In genomic region chr20:60586417-60587105, GRCh38 we compare ENCODE assay signal across 25 cellular contexts.
DNase-seq lines count a peak whose midpoint lies in the region; ATAC-seq and TF ChIP-seq lines count a peak whose summit lies in the region.
"Had no signal": no experiment of that assay in that cellular context is flagged by ENCODE, and none has a peak within 500 bp of the region (broad histone marks: within the 10 kb centered on the region; RNA-seq: fewer than 3 reads in every experiment).

No MANE protein-coding gene starts in this region.

- H3K4me1 ChIP-seq in right atrium auricular region (no peaks in the 10 kb centered on the region), left lung (no peaks in the 10 kb centered on the region), PC-9 (replicated peaks; ENCODE audit: insufficient read depth) (no peaks in the 10 kb centered on the region)
- H3K4me1 ChIP-seq: ascending aorta, transverse colon had no signal

- no peaks in the 10 kb centered on the region for H3K27me3 Mint-ChIP-seq in Calu3 (ENCODE audit: unreplicated experiment)
- H3K27me3 Mint-ChIP-seq: activated naive CD4-positive, alpha-beta T cell treated with anti-CD3 and anti-CD28 coated beads, Interleukin-2, amount 50 U/mL, for 24 hours; B cell had no signal

- no peaks in the 10 kb centered on the region for H3K27me3 ChIP-seq in right atrium auricular region
- H3K27me3 ChIP-seq in left lung, result no peaks in the 10 kb centered on the region
- peaks cover 11% of the 10 kb centered on the region; the same call in 1 of the 2 replicates for H3K27me3 ChIP-seq in PC-9 (ENCODE audit: insufficient read depth, low read depth)
- H3K27me3 ChIP-seq: ascending aorta, transverse colon had no signal

- no peaks in the 10 kb centered on the region for H3F3A ChIP-seq in PC-9 (ENCODE audit: insufficient read depth, low read depth)

- POLR2A ChIA-PET in PC-9 (lab: Charles Lee; ENCODE audit: unreplicated experiment), result no interaction called here

- CTCF ChIA-PET in Calu3 (lab: Charles Lee), result no interaction called here
- CTCF ChIA-PET in PC-9 (lab: Charles Lee), result no interaction called here

- DNase-seq in Right ventricle myocardium inferior (ENCODE audit: missing footprints) (no peak), right atrium auricular region (ENCODE audit: low spot score) (no peak), NCI-H82 treated with DMSO at 0.1 percent for 48 hours (lab: John Stamatoyannopoulos, UW; ENCODE audit: unreplicated experiment) (peak; percentile 41), left cardiac atrium (peak; percentile 44), Calu3 (no peak), left lung (no peak), PC-9 (no peak)
- DNase-seq: activated CD4-positive, alpha-beta T cell treated with anti-CD3 and anti-CD28 coated beads, Interleukin-2, amount 50 U/mL, for 1 hour; cerebellar nuclear complex; DMS79 treated with DMSO at 0.1 percent for 48 hours; foreskin melanocyte; GM23248; kidney glomerular epithelial cell; mesenchymal stem cell; naive thymus-derived CD4-positive, alpha-beta T cell; NCI-H2171; stimulated activated naive CD8-positive, alpha-beta T cell treated with anti-CD3 and anti-CD28 coated beads, Interleukin-15, amount 100 ng/mL, for 72 hours; transverse colon had no signal

- H3K27ac ChIP-seq in right atrium auricular region, result no peak overlapping the region
- H3K27ac ChIP-seq in left lung, result no peak overlapping the region
- H3K27ac ChIP-seq in PC-9, result no peak overlapping the region
- H3K27ac ChIP-seq: ascending aorta, GM23248, SK-N-MC, transverse colon, VCaP had no signal

- H3K36me3 Mint-ChIP-seq in Calu3 (ENCODE audit: insufficient read depth, unreplicated experiment), result no peaks in the 10 kb centered on the region
- H3K36me3 Mint-ChIP-seq: activated naive CD4-positive, alpha-beta T cell treated with anti-CD3 and anti-CD28 coated beads, Interleukin-2, amount 50 U/mL, for 24 hours; naive thymus-derived CD4-positive, alpha-beta T cell had no signal

- no peaks in the 10 kb centered on the region for H3K9me3 ChIP-seq in right atrium auricular region
- H3K9me3 ChIP-seq in left lung, result no peaks in the 10 kb centered on the region
- H3K9me3 ChIP-seq in PC-9 (ENCODE audit: insufficient read depth, low read depth), result no peaks in the 10 kb centered on the region
- H3K9me3 ChIP-seq: ascending aorta, transverse colon had no signal

- intact Hi-C loops in Right ventricle myocardium inferior (cut with DNase I) (no loop called here), left cardiac atrium (cut with DNase I) (no loop called here), Calu3 (cut with micrococcal nuclease; ENCODE audit: unreplicated experiment) (no loop called here), left lung (cut with DNase I) (no loop called here), PC-9 (cut with micrococcal nuclease; ENCODE audit: unreplicated experiment) (no loop called here)

- TF ChIP-seq CTCF in right atrium auricular region (IDR thresholded peaks at IDR 0.05) (no peak), Calu3 (IDR thresholded peaks at IDR 0.05; ENCODE audit: unreplicated experiment) (no peak), left lung (IDR thresholded peaks at IDR 0.05) (no peak), PC-9 (conservative IDR thresholded peaks at IDR 0.05) (no peak)

- peaks cover 4% of the 10 kb centered on the region for H3K9me3 Mint-ChIP-seq in Calu3 (ENCODE audit: low read depth, unreplicated experiment)
- H3K9me3 Mint-ChIP-seq: activated naive CD4-positive, alpha-beta T cell treated with anti-CD3 and anti-CD28 coated beads, Interleukin-2, amount 50 U/mL, for 24 hours; activated T-helper 1 cell treated with anti-CD3 and anti-CD28 coated beads, Interleukin-12 subunit alpha, Interleukin-12 subunit beta, Interleukin-2, Interleukin-4 antibody, amounts not matched to agents 30 ng/mL and 10 ng/mL and 1 ng/mL, durations not matched to agents 14 hours and 24 hours and 36 hours; stimulated activated naive CD8-positive, alpha-beta T cell treated with anti-CD3 and anti-CD28 coated beads, Interleukin-15, amount 100 ng/mL, for 72 hours had no signal

- no peak overlapping the region for H3K4me3 Mint-ChIP-seq in Calu3 (ENCODE audit: low read depth, unreplicated experiment)
- H3K4me3 Mint-ChIP-seq: activated naive CD4-positive, alpha-beta T cell treated with anti-CD3 and anti-CD28 coated beads, Interleukin-2, amount 50 U/mL, for 24 hours; activated T-helper 1 cell treated with anti-CD3 and anti-CD28 coated beads, Interleukin-12 subunit alpha, Interleukin-12 subunit beta, Interleukin-2, Interleukin-4 antibody, amounts not matched to agents 30 ng/mL and 10 ng/mL and 1 ng/mL, durations not matched to agents 14 hours and 24 hours and 36 hours; B cell; naive thymus-derived CD4-positive, alpha-beta T cell; stimulated activated naive CD8-positive, alpha-beta T cell treated with anti-CD3 and anti-CD28 coated beads, Interleukin-15, amount 100 ng/mL, for 72 hours had no signal

- H3K27ac Mint-ChIP-seq in Calu3 (ENCODE audit: unreplicated experiment), result no peak overlapping the region
- H3K27ac Mint-ChIP-seq: activated naive CD4-positive, alpha-beta T cell treated with anti-CD3 and anti-CD28 coated beads, Interleukin-2, amount 50 U/mL, for 24 hours; activated T-helper 1 cell treated with anti-CD3 and anti-CD28 coated beads, Interleukin-12 subunit alpha, Interleukin-12 subunit beta, Interleukin-2, Interleukin-4 antibody, amounts not matched to agents 30 ng/mL and 10 ng/mL and 1 ng/mL, durations not matched to agents 14 hours and 24 hours and 36 hours; B cell; stimulated activated naive CD8-positive, alpha-beta T cell treated with anti-CD3 and anti-CD28 coated beads, Interleukin-15, amount 100 ng/mL, for 72 hours had no signal

- no peak overlapping the region for H3K4me3 ChIP-seq in right atrium auricular region
- no peak overlapping the region for H3K4me3 ChIP-seq in left lung
- no peak overlapping the region for H3K4me3 ChIP-seq in PC-9
- H3K4me3 ChIP-seq: ascending aorta, GM23248, SK-N-MC, transverse colon had no signal

- no peaks in the 10 kb centered on the region for H3K9me2 ChIP-seq in PC-9 (ENCODE audit: insufficient read depth)

- no peaks in the 10 kb centered on the region for H3K79me2 ChIP-seq in PC-9 (ENCODE audit: low read depth)

- H3K36me3 ChIP-seq in right atrium auricular region, result no peaks in the 10 kb centered on the region
- no peaks in the 10 kb centered on the region for H3K36me3 ChIP-seq in left lung
- no peaks in the 10 kb centered on the region for H3K36me3 ChIP-seq in PC-9 (ENCODE audit: low read depth)
- H3K36me3 ChIP-seq: ascending aorta, transverse colon had no signal

- no peak overlapping the region for H3K4me2 ChIP-seq in PC-9

- no peak overlapping the region for H2AFZ ChIP-seq in PC-9
- H2AFZ ChIP-seq: GM23248 had no signal

- BruUV-seq in Calu3 (replicated peaks; lab: Mats Ljungman, UMichigan) (no TSS peak), PC-9 (replicated peaks; lab: Mats Ljungman, UMichigan) (no TSS peak)

- H3K4me1 Mint-ChIP-seq in Calu3 (ENCODE audit: low read depth, unreplicated experiment), result no peaks in the 10 kb centered on the region
- H3K4me1 Mint-ChIP-seq: activated naive CD4-positive, alpha-beta T cell treated with anti-CD3 and anti-CD28 coated beads, Interleukin-2, amount 50 U/mL, for 24 hours; B cell; naive thymus-derived CD4-positive, alpha-beta T cell; stimulated activated naive CD8-positive, alpha-beta T cell treated with anti-CD3 and anti-CD28 coated beads, Interleukin-15, amount 100 ng/mL, for 72 hours had no signal

- ATAC-seq in Right ventricle myocardium inferior (peak; percentile 95), left cardiac atrium (peak; percentile 30 to 48), left lung (no peak), GM19463 (IDR thresholded peaks at IDR 0.05; ENCODE audit: unreplicated experiment) (no peak)
- ATAC-seq: naive thymus-derived CD4-positive, alpha-beta T cell; stimulated activated naive CD8-positive, alpha-beta T cell treated with anti-CD3 and anti-CD28 coated beads, Interleukin-15, amount 100 ng/mL, for 72 hours had no signal

- H4K20me1 ChIP-seq in PC-9 (ENCODE audit: insufficient read depth), result no peaks in the 10 kb centered on the region

Comparison
In these comparisons a context has a peak if more than half of its experiments do, and no peak if none do; other contexts are left out.
1. DNase-seq: peak in NCI-H82 treated with DMSO at 0.1 percent for 48 hours (single experiment) and left cardiac atrium (single experiment); none in Right ventricle myocardium inferior (single experiment), right atrium auricular region (single experiment), Calu3 (single experiment), left lung (0 of 2) and PC-9 (0 of 2).
2. ATAC-seq: peak in Right ventricle myocardium inferior (single experiment) and left cardiac atrium (2 of 2); none in left lung (single experiment) and GM19463 (single experiment).